1 cellular context compared by ENCODE assay signal in genomic region chr4:53132117-53132889, GRCh38.
TF ChIP-seq lines count a peak whose summit lies in the region.

No MANE protein-coding gene starts in this region.

TF ChIP-seq in HepG2, 621 proteins besides CTCF, POLR2A, EP300 and RAD21 (continued from another document):
- no peak for TF ChIP-seq SUZ12 (IDR thresholded peaks at IDR 0.05; ENCODE audit: low read depth, low read length)
- TF ChIP-seq FOXA1 (IDR thresholded peaks at IDR 0.05): no peak
- no peak for TF ChIP-seq FOXA1 (CRISPR knock-in tag; IDR thresholded peaks at IDR 0.05)
- TF ChIP-seq ZKSCAN1 (IDR thresholded peaks at IDR 0.05; ENCODE audit: low read length): no peak
- TF ChIP-seq RFX1 (IDR thresholded peaks at IDR 0.05): peak; percentile 24; the same call in 1 of the 2 replicates
- no peak for TF ChIP-seq RELA (CRISPR knock-in tag; IDR thresholded peaks at IDR 0.05)
- TF ChIP-seq, protein P1, sequence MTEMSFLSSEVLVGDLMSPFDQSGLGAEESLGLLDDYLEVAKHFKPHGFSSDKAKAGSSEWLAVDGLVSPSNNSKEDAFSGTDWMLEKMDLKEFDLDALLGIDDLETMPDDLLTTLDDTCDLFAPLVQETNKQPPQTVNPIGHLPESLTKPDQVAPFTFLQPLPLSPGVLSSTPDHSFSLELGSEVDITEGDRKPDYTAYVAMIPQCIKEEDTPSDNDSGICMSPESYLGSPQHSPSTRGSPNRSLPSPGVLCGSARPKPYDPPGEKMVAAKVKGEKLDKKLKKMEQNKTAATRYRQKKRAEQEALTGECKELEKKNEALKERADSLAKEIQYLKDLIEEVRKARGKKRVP (CRISPR knock-in tag; IDR thresholded peaks at IDR 0.05): no peak
- no peak for TF ChIP-seq SIX1 (CRISPR knock-in tag; IDR thresholded peaks at IDR 0.05; ENCODE audit: borderline replicate concordance)
- TF ChIP-seq DPF2 (CRISPR knock-in tag; IDR thresholded peaks at IDR 0.05; ENCODE audit: borderline replicate concordance, low read depth): no peak
- no peak for TF ChIP-seq ZNF124 (CRISPR knock-in tag; IDR thresholded peaks at IDR 0.05)
- no peak for TF ChIP-seq NFIC (IDR thresholded peaks at IDR 0.05; ENCODE audit: low read length)
TF ChIP-seq in HepG2: peak in this region for 2.
